ENCODE assay signal across 8 cellular contexts in genomic region chr16:49592507-49593422, GRCh38.
DNase-seq lines count a peak whose midpoint lies in the region; TF ChIP-seq lines count a peak whose summit lies in the region.

No MANE protein-coding gene starts in this region.

- H3K27ac ChIP-seq in uterus = no peak overlapping the region

- TF ChIP-seq POLR2A in uterus (IDR thresholded peaks at IDR 0.05) = no peak

- peak; percentile 86 for TF ChIP-seq CTCF in GM12865 (IDR thresholded peaks at IDR 0.05; ENCODE audit: insufficient read depth, low read depth, low read length, missing control alignments)
- peak; percentile 47 to 60 (median 54) for TF ChIP-seq CTCF in uterus (IDR thresholded peaks at IDR 0.05)

- H3K4me1 ChIP-seq in uterus = peaks cover 0 to 10% of the 10 kb centered on the region in 2 donors

- H3K9me3 ChIP-seq in uterus (no peaks in the 10 kb centered on the region), MG63 (no peaks in the 10 kb centered on the region)

- H3K36me3 ChIP-seq in uterus (no peaks in the 10 kb centered on the region), MG63 (no peaks in the 10 kb centered on the region)

- H3K27me3 ChIP-seq in uterus (no peaks in the 10 kb centered on the region), MG63 (no peaks in the 10 kb centered on the region)

- H3K4me3 ChIP-seq in GM12865 (ENCODE audit: low read depth, low read length) = no peak overlapping the region
- H3K4me3 ChIP-seq in uterus = no peak overlapping the region
- no peak overlapping the region for H3K4me3 ChIP-seq in MG63

- intact Hi-C loops in uterus (cut with DNase I; ENCODE audit: low total_unique reads) = no loop called here

- DNase-seq in A172 (ENCODE audit: low spot score) (peak; percentile 42), GM12865 (ENCODE audit: low read depth) (peak; percentile 76), HT1080 (ENCODE audit: low read depth) (peak; percentile 41), SW480 (ENCODE audit: low spot score) (peak; percentile 41), medulla oblongata (ENCODE audit: extremely low spot score) (peak; percentile 30), uterus (no peak), MG63 (no peak)
- DNase-seq in central memory CD4-positive, alpha-beta T cell = peak; percentile 23

Comparison
In these comparisons a context has a peak if more than half of its experiments do, and no peak if none do; other contexts are left out.
1. DNase-seq: peak in A172 (single experiment), GM12865 (single experiment), HT1080 (single experiment), SW480 (single experiment), central memory CD4-positive, alpha-beta T cell (single experiment) and medulla oblongata (single experiment); none in uterus (0 of 2) and MG63 (single experiment).